In the genomic region with DNA sequence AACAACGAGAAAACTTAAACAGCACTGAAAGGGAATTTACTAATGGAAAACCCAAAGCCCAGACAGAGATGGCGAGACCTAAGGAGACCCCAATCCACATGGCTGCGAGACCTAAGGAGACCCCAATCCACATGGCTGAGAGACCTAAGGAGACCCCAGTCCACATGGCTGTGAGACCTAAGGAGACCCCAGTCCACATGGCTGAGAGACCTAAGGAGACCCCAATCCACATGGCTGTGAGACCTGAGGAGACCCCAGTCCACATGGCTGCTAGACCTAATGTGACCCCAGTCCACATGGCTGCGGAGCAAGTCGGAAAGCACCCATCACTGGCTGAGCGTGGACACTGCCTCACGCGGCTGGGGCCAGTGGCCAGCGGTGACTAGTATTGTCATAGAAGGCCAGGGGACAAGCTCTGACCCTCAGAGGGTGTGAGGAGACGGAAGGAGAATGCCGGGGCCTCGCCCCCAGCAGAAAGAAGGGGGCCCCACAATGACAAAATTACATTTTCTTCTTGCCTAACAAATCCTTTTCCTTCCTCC, we compare ENCODE assay signal across 18 cellular contexts.
DNase-seq lines count a peak whose midpoint lies in the region; FAIRE-seq and TF ChIP-seq lines count a peak whose summit lies in the region.
"Had no signal": no experiment of that assay in that cellular context is flagged by ENCODE, and none has a peak within 500 bp of the region (broad histone marks: within the 10 kb centered on the region; RNA-seq: fewer than 3 reads in every experiment).

No MANE protein-coding gene starts in this region.

- no peak overlapping the region for H4K8ac ChIP-seq in trophoblast cell (ENCODE audit: low read depth, low read length)

- H2AFZ ChIP-seq in astrocyte (ENCODE audit: low read depth, low read length) = peak overlapping the region; percentile 17
- H2AFZ ChIP-seq in trophoblast cell (ENCODE audit: insufficient read depth, low read length, poor library complexity) = no peak overlapping the region

- H3K79me2 ChIP-seq in astrocyte (ENCODE audit: insufficient read depth, low read length) = no peaks in the 10 kb centered on the region
- H3K79me2 ChIP-seq in trophoblast cell (ENCODE audit: control insufficient read depth, insufficient read depth, low read length, poor library complexity) = no peaks in the 10 kb centered on the region

- no peak overlapping the region for H3K18ac ChIP-seq in trophoblast cell (ENCODE audit: low read length)

- TF ChIP-seq CTCF in astrocyte (IDR thresholded peaks at IDR 0.05; ENCODE audit: insufficient read depth, low read depth, low read length) (no peak), sigmoid colon (IDR thresholded peaks at IDR 0.05) (no peak), right atrium auricular region (IDR thresholded peaks at IDR 0.05) (no peak)

- DNase-seq in astrocyte (ENCODE audit: low read depth) = no peak
- DNase-seq in islet precursor cell = peak; percentile 14
- peak; percentile 19 for DNase-seq in sigmoid colon
- no peak for DNase-seq in HK-2 (ENCODE audit: unreplicated experiment)
- DNase-seq in right atrium auricular region (ENCODE audit: low spot score) = no peak
- no peak for DNase-seq in GOT3 (lab: John Stamatoyannopoulos, UW)
- no peak for DNase-seq in trophoblast cell
- DNase-seq: DMS 273 treated with DMSO at 0.1 percent for 48 hours, DND-41, NCI-H2081, NCI-H510A, NCI-H774, PC-3, RPMI8226, SHP77 treated with DMSO at 0.1 percent for 48 hours, SK-N-SH had no signal

- TF ChIP-seq POLR2A in sigmoid colon (IDR thresholded peaks at IDR 0.05) = no peak

- H3K4me1 ChIP-seq in astrocyte (ENCODE audit: insufficient read depth, low read length) (no peaks in the 10 kb centered on the region), sigmoid colon (no peaks in the 10 kb centered on the region), right atrium auricular region (no peaks in the 10 kb centered on the region), trophoblast cell (ENCODE audit: control insufficient read depth in 1 of 2, insufficient read depth in 2 of 2, low read length in 2 of 2) (no peaks in the 10 kb centered on the region)

- H3K4me2 ChIP-seq in astrocyte (ENCODE audit: low read length) (no peak overlapping the region), trophoblast cell (ENCODE audit: low read length) (no peak overlapping the region)
- H3K4me2 ChIP-seq: SK-N-SH had no signal

- H4K12ac ChIP-seq in trophoblast cell (ENCODE audit: low read depth, low read length) = no peak overlapping the region

- no peaks in the 10 kb centered on the region for H3K36me3 ChIP-seq in astrocyte (ENCODE audit: insufficient read depth, low read length)
- no peaks in the 10 kb centered on the region for H3K36me3 ChIP-seq in sigmoid colon
- no peaks in the 10 kb centered on the region for H3K36me3 ChIP-seq in right atrium auricular region
- no peaks in the 10 kb centered on the region for H3K36me3 ChIP-seq in trophoblast cell (ENCODE audit: control insufficient read depth in 1 of 2, insufficient read depth in 2 of 2, low read length in 2 of 2)

- H4K91ac ChIP-seq in trophoblast cell (ENCODE audit: low read depth, low read length) = no peak overlapping the region

- no peaks in the 10 kb centered on the region for H4K20me1 ChIP-seq in astrocyte (ENCODE audit: insufficient read depth, low read length)

- H3K9ac ChIP-seq in astrocyte (ENCODE audit: low read length) (no peak overlapping the region), trophoblast cell (ENCODE audit: low read length) (no peak overlapping the region)
- H3K9ac ChIP-seq: SK-N-SH had no signal

- no peak for TF ChIP-seq EP300 in sigmoid colon (IDR thresholded peaks at IDR 0.05)

- H3K4me1 Mint-ChIP-seq in IgD-negative memory B cell (peaks cover 7 to 18% (median 10%) of the 10 kb centered on the region in 3 donors), astrocyte (ENCODE audit: low read depth, unreplicated experiment) (no peaks in the 10 kb centered on the region)

- H3K4me3 Mint-ChIP-seq in IgD-negative memory B cell = peak overlapping the region in 3 of 4 donors; percentile 89 to 94 (median 93)
- H3K4me3 Mint-ChIP-seq in astrocyte (ENCODE audit: unreplicated experiment) = no peak overlapping the region

- intact Hi-C loops in sigmoid colon (cut with DNase I) = no loop called here

- no peak overlapping the region for H3K4ac ChIP-seq in trophoblast cell (ENCODE audit: low read depth, low read length)

- H3K36me3 Mint-ChIP-seq in IgD-negative memory B cell (peaks cover 2% of the 10 kb centered on the region), astrocyte (ENCODE audit: low read depth, unreplicated experiment) (peaks cover 3% of the 10 kb centered on the region)

- no peak for FAIRE-seq in astrocyte (lab: Jason Lieb, UNC)
- FAIRE-seq: G401.6 had no signal

- H3K27ac ChIP-seq in astrocyte (ENCODE audit: low read depth, low read length) (no peak overlapping the region), sigmoid colon (no peak overlapping the region), right atrium auricular region (no peak overlapping the region), trophoblast cell (ENCODE audit: low read depth, low read length) (no peak overlapping the region)

- no peak overlapping the region for H3K14ac ChIP-seq in trophoblast cell (ENCODE audit: low read length)

- H3K9me3 Mint-ChIP-seq in IgD-negative memory B cell = peaks cover 4 to 11% (median 7%) of the 10 kb centered on the region in 3 donors
- peaks cover 8% of the 10 kb centered on the region for H3K9me3 Mint-ChIP-seq in astrocyte (ENCODE audit: unreplicated experiment)

- H2BK5ac ChIP-seq in trophoblast cell (ENCODE audit: low read depth, low read length, poor library complexity) = no peak overlapping the region

- H3K27ac Mint-ChIP-seq in IgD-negative memory B cell (peak overlapping the region; percentile 73 to 87 (median 76)), astrocyte (ENCODE audit: unreplicated experiment) (no peak overlapping the region)

- H3K27me3 Mint-ChIP-seq in IgD-negative memory B cell (peaks cover 10% of the 10 kb centered on the region), astrocyte (ENCODE audit: low read depth, unreplicated experiment) (peaks cover 12% of the 10 kb centered on the region)

- H3K9me3 ChIP-seq in astrocyte (ENCODE audit: insufficient read depth, low read depth, low read length) (no peaks in the 10 kb centered on the region), sigmoid colon (peaks cover 0 to 5% (median 0%) of the 10 kb centered on the region in 4 donors), right atrium auricular region (peaks cover 0 to 4% of the 10 kb centered on the region in 2 donors), trophoblast cell (ENCODE audit: insufficient read depth, low read depth, low read length) (no peaks in the 10 kb centered on the region)

- no peak overlapping the region for H3K23ac ChIP-seq in trophoblast cell (ENCODE audit: low read length)

- no peak overlapping the region for H2AK5ac ChIP-seq in trophoblast cell (ENCODE audit: low read length)

- no peaks in the 10 kb centered on the region for H3K27me3 ChIP-seq in astrocyte (ENCODE audit: insufficient read depth, low read length)
- H3K27me3 ChIP-seq in sigmoid colon = peaks cover 0 to 9% (median 6%) of the 10 kb centered on the region in 3 donors
- no peaks in the 10 kb centered on the region for H3K27me3 ChIP-seq in right atrium auricular region
- H3K27me3 ChIP-seq in trophoblast cell (ENCODE audit: insufficient read depth, low read length) = no peaks in the 10 kb centered on the region

- no peak overlapping the region for H3K4me3 ChIP-seq in astrocyte (ENCODE audit: insufficient read depth, low read depth, low read length)
- H3K4me3 ChIP-seq in sigmoid colon = no peak overlapping the region
- H3K4me3 ChIP-seq in right atrium auricular region = no peak overlapping the region
- no peak overlapping the region for H3K4me3 ChIP-seq in trophoblast cell (ENCODE audit: low read depth, low read length)

- no peaks in the 10 kb centered on the region for H3K79me1 ChIP-seq in trophoblast cell (ENCODE audit: low read length)

- H2BK120ac ChIP-seq in trophoblast cell (ENCODE audit: insufficient read depth, low read length, poor library complexity) = no peak overlapping the region

- 78 to 90% methylated on average over 12 of the region's 12 CpGs for WGBS in sigmoid colon, 2 donors
- no CpG with 5 or more reads among the region's 12 CpGs for WGBS in trophoblast cell (ENCODE audit: extremely low coverage, insufficient coverage, insufficient read length)

- no peak overlapping the region for H2BK12ac ChIP-seq in trophoblast cell (ENCODE audit: low read length)

Comparison
In these comparisons a context has a peak if more than half of its experiments do, and no peak if none do; other contexts are left out.
1. DNase-seq: peak in islet precursor cell (single experiment) and sigmoid colon (single experiment); none in astrocyte (single experiment), HK-2 (single experiment), right atrium auricular region (single experiment), GOT3 (single experiment) and trophoblast cell (0 of 2).